27 cellular contexts compared by ENCODE assay signal in genomic region chr14:105496831-105497591, GRCh38. TPM values are rescaled to one million over a fixed set of nuclear protein-coding genes. Genes with fewer than 3 reads are reported as not detected.
A peak's percentile ranks its signal among the peaks of the same experiment; 100 is the strongest.
DNase-seq lines count a peak whose midpoint lies in the region; ATAC-seq, FAIRE-seq and TF ChIP-seq lines count a peak whose summit lies in the region.
"Had no signal": no experiment of that assay in that cellular context is flagged by ENCODE, and none has a peak within 500 bp of the region (broad histone marks: within the 10 kb centered on the region; RNA-seq: fewer than 3 reads in every experiment).

No MANE protein-coding gene starts in this region.

- BruUV-seq in K562 (replicated peaks; lab: Mats Ljungman, UMichigan): no TSS peak

- no peaks in the 10 kb centered on the region for H3K9me1 ChIP-seq in K562 (ENCODE audit: control insufficient read depth, insufficient read depth, low read length)

- TF ChIP-seq EP300 in K562 (IDR thresholded peaks at IDR 0.05; ENCODE audit: low read length): no peak

- no peak for FAIRE-seq in K562 (lab: Jason Lieb, UNC)

- 77% methylated on average over 13 of the region's 32 CpGs for WGBS in K562 (ENCODE audit: insufficient coverage, low coverage, missing lambda C conversion rate)

- TF ChIP-seq CTCF in K562 (IDR thresholded peaks at IDR 0.05 in 2 of 3, conservative IDR thresholded peaks at IDR 0.05 in 1 of 3; ENCODE audit: insufficient read depth in 2 of 3, low read depth in 1 of 3, low read length in 3 of 3) (no peak), lower lobe of right lung (IDR thresholded peaks at IDR 0.05) (no peak)

- no peak overlapping the region for H3K4me3 ChIP-seq in K562
- H3K4me3 ChIP-seq in lower lobe of right lung: no peak overlapping the region
- H3K4me3 ChIP-seq: BLaER1 treated with 17β-estradiol and CSF1 and Interleukin-3, amounts not matched to agents 10 nM and 100 nM; breast epithelium; colonic mucosa; gastroesophageal sphincter; testis had no signal

- no peak overlapping the region for H2AFZ ChIP-seq in K562 (ENCODE audit: low read depth, low read length)

- TF ChIP-seq POLR2A in K562 (conservative IDR thresholded peaks at IDR 0.05): no peak

- POLR2A ChIA-PET in K562 (lab: Yijun Ruan, JAX): no interaction called here
- POLR2A ChIA-PET in activated CD4-positive, alpha-beta memory T cell treated with anti-CD3 and anti-CD28 coated beads for 36 hours (lab: Charles Lee): no interaction called here

- no peak overlapping the region; a peak in 1 of 4 replicates for H3K9ac ChIP-seq in K562 (ENCODE audit: insufficient read depth in 1 of 2, low read depth in 2 of 2, low read length in 2 of 2)

- H3K36me3 ChIP-seq in K562 (ENCODE audit: control insufficient read depth, insufficient read depth, low read length): peaks cover 2% of the 10 kb centered on the region; the same call in 1 of the 3 replicates
- peaks cover 14% of the 10 kb centered on the region for H3K36me3 ChIP-seq in lower lobe of right lung
- H3K36me3 ChIP-seq: breast epithelium, colonic mucosa had no signal

- no peak for TF ChIP-seq RAD21 in K562 (CRISPR knock-in tag; conservative IDR thresholded peaks at IDR 0.05 in 1 of 2, IDR thresholded peaks at IDR 0.05 in 1 of 2)

- H3K27ac ChIP-seq in K562 (ENCODE audit: extremely low read depth, low read depth, low read length): no peak overlapping the region
- H3K27ac ChIP-seq in lower lobe of right lung: no peak overlapping the region
- H3K27ac ChIP-seq: BLaER1 treated with 17β-estradiol and CSF1 and Interleukin-3, amounts not matched to agents 10 nM and 100 nM; colonic mucosa; gastroesophageal sphincter; testis had no signal

- peaks cover 3% of the 10 kb centered on the region for H4K20me1 ChIP-seq in K562 (replicated peaks; ENCODE audit: control insufficient read depth, insufficient read depth, low read length)

- peaks cover 7% of the 10 kb centered on the region for H3K4me1 Mint-ChIP-seq in activated naive CD4-positive, alpha-beta T cell treated with anti-CD3 and anti-CD28 coated beads, Interleukin-2, amount 10 ng/mL, durations not matched to agents 7 days and 5 days
- peaks cover 2% of the 10 kb centered on the region for H3K4me1 Mint-ChIP-seq in activated T-helper 2 cell treated with anti-CD3 and anti-CD28 coated beads, Interferon-gamma antibody, Interleukin-2, Interleukin-4, amounts not matched to agents 10 μg/mL and 5 μg/mL and 100 μg/mL, durations not matched to agents 14 hours and 24 hours and 36 hours (ENCODE audit: low read depth)
- H3K4me1 Mint-ChIP-seq in activated CD4-positive, alpha-beta memory T cell treated with anti-CD3 and anti-CD28 coated beads for 36 hours (ENCODE audit: low read depth): peaks cover 2% of the 10 kb centered on the region

- DNase-seq in left ventricle myocardium superior: peak; percentile 28
- DNase-seq in cardiac septum (ENCODE audit: low spot score): no peak
- no peak for DNase-seq in K562 (ENCODE audit: extremely low read depth in 1 of 4, low spot score in 3 of 4)
- peak; percentile 44 for DNase-seq in lower lobe of right lung
- no peak for DNase-seq in activated naive CD4-positive, alpha-beta T cell treated with anti-CD3 and anti-CD28 coated beads, Interleukin-2, amount 10 ng/mL, durations not matched to agents 7 days and 5 days
- no peak for DNase-seq in activated T-helper 2 cell treated with anti-CD3 and anti-CD28 coated beads, Interferon-gamma antibody, Interleukin-2, Interleukin-4, amounts not matched to agents 10 μg/mL and 5 μg/mL and 100 μg/mL, durations not matched to agents 14 hours and 24 hours and 36 hours (ENCODE audit: low spot score)
- no peak for DNase-seq in activated CD4-positive, alpha-beta memory T cell treated with anti-CD3 and anti-CD28 coated beads for 36 hours
- DNase-seq: activated CD8-positive, alpha-beta T cell treated with anti-CD3 and anti-CD28 coated beads, Interleukin-2, amount 10 ng/mL, durations not matched to agents 7 days and 5 days; activated naive CD4-positive, alpha-beta T cell treated with anti-CD3 and anti-CD28 coated beads for 36 hours; amniotic stem cell; colonic mucosa; hypothalamus; IMR-90; mammary epithelial cell; NCI-H1105; NCI-H2029; NCI-H2227 treated with DMSO at 0.1 percent for 48 hours; stimulated activated CD4-positive, alpha-beta T cell treated with anti-CD3 and anti-CD28 coated beads, Interleukin-2, amount 100 ng/mL, for 48 hours; T-helper 9 cell; testis had no signal

- no peak overlapping the region for H3K4me3 Mint-ChIP-seq in activated naive CD4-positive, alpha-beta T cell treated with anti-CD3 and anti-CD28 coated beads, Interleukin-2, amount 10 ng/mL, durations not matched to agents 7 days and 5 days
- no peak overlapping the region for H3K4me3 Mint-ChIP-seq in activated T-helper 2 cell treated with anti-CD3 and anti-CD28 coated beads, Interferon-gamma antibody, Interleukin-2, Interleukin-4, amounts not matched to agents 10 μg/mL and 5 μg/mL and 100 μg/mL, durations not matched to agents 14 hours and 24 hours and 36 hours (ENCODE audit: low read depth)
- H3K4me3 Mint-ChIP-seq in activated CD4-positive, alpha-beta memory T cell treated with anti-CD3 and anti-CD28 coated beads for 36 hours: no peak overlapping the region
- H3K4me3 Mint-ChIP-seq: activated CD8-positive, alpha-beta T cell treated with anti-CD3 and anti-CD28 coated beads, Interleukin-2, amount 10 ng/mL, durations not matched to agents 7 days and 5 days; activated naive CD4-positive, alpha-beta T cell treated with anti-CD3 and anti-CD28 coated beads for 36 hours; activated T-cell treated with anti-CD3 and anti-CD28 coated beads, Interleukin-2, amount 50 U/mL, for 24 hours; stimulated activated memory B cell treated with anti-CD40 and anti-IgM and Interleukin-4, amounts not matched to agents 10 μg/mL and 1 μg/mL and 100 μg/mL, for 72 hours had no signal

- no peaks in the 10 kb centered on the region for H3K9me3 ChIP-seq in K562 (replicated peaks; ENCODE audit: control insufficient read depth, insufficient read depth, low read depth, low read length)
- H3K9me3 ChIP-seq in lower lobe of right lung: no peaks in the 10 kb centered on the region
- H3K9me3 ChIP-seq: BLaER1 treated with 17β-estradiol and CSF1 and Interleukin-3, amounts not matched to agents 10 nM and 100 nM; breast epithelium; colonic mucosa; gastroesophageal sphincter; testis had no signal

- H3K79me2 ChIP-seq in K562 (ENCODE audit: control insufficient read depth, insufficient read depth, low read length): peaks cover 2% of the 10 kb centered on the region; the same call in 2 of the 3 replicates

- H3K4me2 ChIP-seq in K562 (ENCODE audit: insufficient read depth, low read length): no peak overlapping the region
- H3K4me2 ChIP-seq: BLaER1 treated with 17β-estradiol and CSF1 and Interleukin-3, amounts not matched to agents 10 nM and 100 nM had no signal

- no peak overlapping the region for H3K27ac Mint-ChIP-seq in activated naive CD4-positive, alpha-beta T cell treated with anti-CD3 and anti-CD28 coated beads, Interleukin-2, amount 10 ng/mL, durations not matched to agents 7 days and 5 days
- H3K27ac Mint-ChIP-seq in activated T-helper 2 cell treated with anti-CD3 and anti-CD28 coated beads, Interferon-gamma antibody, Interleukin-2, Interleukin-4, amounts not matched to agents 10 μg/mL and 5 μg/mL and 100 μg/mL, durations not matched to agents 14 hours and 24 hours and 36 hours: no peak overlapping the region
- H3K27ac Mint-ChIP-seq in activated CD4-positive, alpha-beta memory T cell treated with anti-CD3 and anti-CD28 coated beads for 36 hours: no peak overlapping the region
- H3K27ac Mint-ChIP-seq: activated CD8-positive, alpha-beta T cell treated with anti-CD3 and anti-CD28 coated beads, Interleukin-2, amount 10 ng/mL, durations not matched to agents 7 days and 5 days; activated naive CD4-positive, alpha-beta T cell treated with anti-CD3 and anti-CD28 coated beads for 36 hours; stimulated activated memory B cell treated with anti-CD40 and anti-IgM and Interleukin-4, amounts not matched to agents 10 μg/mL and 1 μg/mL and 100 μg/mL, for 72 hours had no signal

- CTCF ChIA-PET in K562 (lab: Yijun Ruan, JAX; ENCODE audit: low intra/inter-chr PET ratio): no interaction called here
- CTCF ChIA-PET in activated naive CD4-positive, alpha-beta T cell treated with anti-CD3 and anti-CD28 coated beads, Interleukin-2, amount 10 ng/mL, durations not matched to agents 7 days and 5 days (lab: Charles Lee): no interaction called here
- CTCF ChIA-PET in activated CD4-positive, alpha-beta memory T cell treated with anti-CD3 and anti-CD28 coated beads for 36 hours (lab: Charles Lee): interaction anchor here (1.3 kb wide), 1 partner anchor 17 kb away, joined by 4 read pairs; no protein-coding TSS in a partner anchor

- intact Hi-C loops in left ventricle myocardium superior (cut with micrococcal nuclease) (no loop called here), cardiac septum (cut with DNase I) (no loop called here), K562 (cut with micrococcal nuclease) (no loop called here), lower lobe of right lung (cut with DNase I) (no loop called here)
- intact Hi-C loops in activated T-helper 2 cell treated with anti-CD3 and anti-CD28 coated beads, Interferon-gamma antibody, Interleukin-2, Interleukin-4, amounts not matched to agents 10 μg/mL and 5 μg/mL and 100 μg/mL, durations not matched to agents 14 hours and 24 hours and 36 hours (cut with micrococcal nuclease): no loop called here
- intact Hi-C loops in activated CD4-positive, alpha-beta memory T cell treated with anti-CD3 and anti-CD28 coated beads for 36 hours (cut with micrococcal nuclease): no loop called here

- in situ Hi-C loops in K562 (cut with MboI): no loop called here

- H3K4me1 ChIP-seq in K562 (replicated peaks in 1 of 2; ENCODE audit: control insufficient read depth in 2 of 2, insufficient read depth in 2 of 2, low read length in 2 of 2): peaks cover 0 to 73% of the 10 kb centered on the region in 2 experiments; a peak in 3 of 5 replicates
- no peaks in the 10 kb centered on the region for H3K4me1 ChIP-seq in lower lobe of right lung
- H3K4me1 ChIP-seq: colonic mucosa had no signal

- H3K9me3 Mint-ChIP-seq in activated naive CD4-positive, alpha-beta T cell treated with anti-CD3 and anti-CD28 coated beads, Interleukin-2, amount 10 ng/mL, durations not matched to agents 7 days and 5 days: no peaks in the 10 kb centered on the region
- H3K9me3 Mint-ChIP-seq in activated T-helper 2 cell treated with anti-CD3 and anti-CD28 coated beads, Interferon-gamma antibody, Interleukin-2, Interleukin-4, amounts not matched to agents 10 μg/mL and 5 μg/mL and 100 μg/mL, durations not matched to agents 14 hours and 24 hours and 36 hours: no peaks in the 10 kb centered on the region
- no peaks in the 10 kb centered on the region for H3K9me3 Mint-ChIP-seq in activated CD4-positive, alpha-beta memory T cell treated with anti-CD3 and anti-CD28 coated beads for 36 hours
- H3K9me3 Mint-ChIP-seq: activated naive CD4-positive, alpha-beta T cell treated with anti-CD3 and anti-CD28 coated beads for 36 hours; activated T-cell treated with anti-CD3 and anti-CD28 coated beads, Interleukin-2, amount 50 U/mL, for 24 hours; stimulated activated memory B cell treated with anti-CD40 and anti-IgM and Interleukin-4, amounts not matched to agents 10 μg/mL and 1 μg/mL and 100 μg/mL, for 72 hours had no signal

- no peaks in the 10 kb centered on the region for H3K27me3 ChIP-seq in K562 (ENCODE audit: control insufficient read depth in 2 of 2, insufficient read depth in 2 of 2, low read length in 2 of 2)
- no peaks in the 10 kb centered on the region for H3K27me3 ChIP-seq in lower lobe of right lung (ENCODE audit: low read depth)
- H3K27me3 ChIP-seq: BLaER1 treated with 17β-estradiol and CSF1 and Interleukin-3, amounts not matched to agents 10 nM and 100 nM; breast epithelium; colonic mucosa; gastroesophageal sphincter; testis had no signal

- no peaks in the 10 kb centered on the region for H3K27me3 Mint-ChIP-seq in activated naive CD4-positive, alpha-beta T cell treated with anti-CD3 and anti-CD28 coated beads, Interleukin-2, amount 10 ng/mL, durations not matched to agents 7 days and 5 days
- H3K27me3 Mint-ChIP-seq in activated T-helper 2 cell treated with anti-CD3 and anti-CD28 coated beads, Interferon-gamma antibody, Interleukin-2, Interleukin-4, amounts not matched to agents 10 μg/mL and 5 μg/mL and 100 μg/mL, durations not matched to agents 14 hours and 24 hours and 36 hours (ENCODE audit: low read depth): no peaks in the 10 kb centered on the region
- no peaks in the 10 kb centered on the region for H3K27me3 Mint-ChIP-seq in activated CD4-positive, alpha-beta memory T cell treated with anti-CD3 and anti-CD28 coated beads for 36 hours
- H3K27me3 Mint-ChIP-seq: activated T-cell treated with anti-CD3 and anti-CD28 coated beads, Interleukin-2, amount 50 U/mL, for 24 hours; stimulated activated memory B cell treated with anti-CD40 and anti-IgM and Interleukin-4, amounts not matched to agents 10 μg/mL and 1 μg/mL and 100 μg/mL, for 72 hours had no signal

- no peak for ATAC-seq in left ventricle myocardium superior
- ATAC-seq in K562: no peak
- ATAC-seq in lower lobe of right lung: no peak
- ATAC-seq in GM21447 (IDR thresholded peaks at IDR 0.05; ENCODE audit: unreplicated experiment): no peak
- ATAC-seq: activated CD8-positive, alpha-beta T cell treated with anti-CD3 and anti-CD28 coated beads, Interleukin-2, amount 10 ng/mL, durations not matched to agents 7 days and 5 days; gastroesophageal sphincter; stimulated activated memory B cell treated with anti-CD40 and anti-IgM and Interleukin-4, amounts not matched to agents 10 μg/mL and 1 μg/mL and 100 μg/mL, for 72 hours had no signal

- H3K36me3 Mint-ChIP-seq in activated naive CD4-positive, alpha-beta T cell treated with anti-CD3 and anti-CD28 coated beads, Interleukin-2, amount 10 ng/mL, durations not matched to agents 7 days and 5 days: no peaks in the 10 kb centered on the region
- no peaks in the 10 kb centered on the region for H3K36me3 Mint-ChIP-seq in activated T-helper 2 cell treated with anti-CD3 and anti-CD28 coated beads, Interferon-gamma antibody, Interleukin-2, Interleukin-4, amounts not matched to agents 10 μg/mL and 5 μg/mL and 100 μg/mL, durations not matched to agents 14 hours and 24 hours and 36 hours (ENCODE audit: low read depth)
- no peaks in the 10 kb centered on the region for H3K36me3 Mint-ChIP-seq in activated CD4-positive, alpha-beta memory T cell treated with anti-CD3 and anti-CD28 coated beads for 36 hours

RNA-seq across cellular contexts. Expression of gene TEDC1, which starts 6.0 kb away (rescaled TPM):
- total RNA-seq in left ventricle myocardium superior (5.1 TPM), cardiac septum (3.8 TPM), K562 (2014; rRNA removed) (26.4 and 28.3 TPM in 2 replicates), K562 (2014; rRNA removed; fragmentation: Illumina TruSeq; extraction: Trizol) (0.64 and 0.84 TPM in 2 replicates), K562 (2015; rRNA removed; fragmentation: Illumina TruSeq; extraction: Trizol) (6.6 and 8.8 TPM in 2 replicates), K562 (2021) (20.1 and 25.7 TPM in 2 replicates), lower lobe of right lung (10.6 TPM)
- total RNA-seq in K562 (2011; cell fraction: chromatin; rRNA removed; ENCODE audit: low replicate concordance): 5.0 and 22.4 TPM in 2 replicates
- 19.2 and 23.0 TPM in 2 replicates for total RNA-seq in K562 (2011; cell fraction: nucleolus; rRNA removed)
- total RNA-seq in K562 (2011; cell fraction: nucleoplasm; rRNA removed): 7.6 and 10.1 TPM in 2 replicates
- polyA plus RNA-seq in K562 (2011; rRNA removed) (5.9 and 6.6 TPM in 2 replicates), K562 (2014; fragmentation: Illumina TruSeq; extraction: Trizol) (1.2 and 6.8 TPM in 2 replicates), K562 (2014; fragmentation: Nextera tagmentation; extraction: Ambion mirVana) (under 1 TPM; 0.21 to 0.25 TPM), K562 (2014; rRNA removed) (18.9 and 19.4 TPM in 2 replicates)
- 7.3 and 21.3 TPM in 2 replicates for polyA plus RNA-seq in K562 (2011; cell fraction: cytosol; rRNA removed)
- polyA plus RNA-seq in K562 (2011; cell fraction: nucleus; rRNA removed): 19.1 and 36.6 TPM in 2 replicates
- polyA plus RNA-seq in K562 (2012): 12.3 and 15.1 TPM in 2 replicates
- 0.99 and 1.6 TPM in 2 replicates for polyA minus RNA-seq in K562 (2011; rRNA and poly(A)+ RNA removed)
- 7.5 and 8.6 TPM in 2 replicates for polyA minus RNA-seq in K562 (2011; cell fraction: cytosol; rRNA and poly(A)+ RNA removed)
- 10.3 and 11.8 TPM in 2 replicates for polyA minus RNA-seq in K562 (2011; cell fraction: nucleus; rRNA and poly(A)+ RNA removed)
- 38.2 and 42.6 TPM in 2 replicates for total RNA-seq in activated T-helper 2 cell treated with anti-CD3 and anti-CD28 coated beads, Interferon-gamma antibody, Interleukin-2, Interleukin-4, amounts not matched to agents 10 μg/mL and 5 μg/mL and 100 μg/mL, durations not matched to agents 14 hours and 24 hours and 36 hours
- total RNA-seq in activated CD4-positive, alpha-beta memory T cell treated with anti-CD3 and anti-CD28 coated beads for 36 hours: 10 to 100 TPM; 40.2 to 44.8 TPM

RNA-seq across cellular contexts. Expression of gene CRIP1, which starts 10.3 kb away (rescaled TPM):
- total RNA-seq in left ventricle myocardium superior (59.4 TPM), cardiac septum (68.2 TPM), K562 (2014; rRNA removed) (not detected in 2 replicates), K562 (2014; rRNA removed; fragmentation: Illumina TruSeq; extraction: Trizol) (not detected in 2 replicates), K562 (2015; rRNA removed; fragmentation: Illumina TruSeq; extraction: Trizol) (not detected in 2 replicates), K562 (2021) (0.58 and 0.98 TPM in 2 replicates), lower lobe of right lung (237 TPM)
- total RNA-seq in K562 (2011; cell fraction: chromatin; rRNA removed; ENCODE audit: low replicate concordance): not detected in 2 replicates
- not detected in 2 replicates for total RNA-seq in K562 (2011; cell fraction: nucleolus; rRNA removed)
- total RNA-seq in K562 (2011; cell fraction: nucleoplasm; rRNA removed): 0.29 TPM in 1 of 2 replicates, not detected in the other
- polyA plus RNA-seq in K562 (2011; rRNA removed) (0.14 and 0.23 TPM in 2 replicates), K562 (2014; fragmentation: Illumina TruSeq; extraction: Trizol) (not detected in 2 replicates), K562 (2014; fragmentation: Nextera tagmentation; extraction: Ambion mirVana) (not detected), K562 (2014; rRNA removed) (0.11 TPM in 1 of 2 replicates, not detected in the other)
- 0.31 and 0.46 TPM in 2 replicates for polyA plus RNA-seq in K562 (2011; cell fraction: cytosol; rRNA removed)
- 0.21 and 1.1 TPM in 2 replicates for polyA plus RNA-seq in K562 (2011; cell fraction: nucleus; rRNA removed)
- polyA plus RNA-seq in K562 (2012): 0.72 TPM in 1 of 2 replicates, not detected in the other
- not detected in 2 replicates for polyA minus RNA-seq in K562 (2011; rRNA and poly(A)+ RNA removed)
- polyA minus RNA-seq in K562 (2011; cell fraction: cytosol; rRNA and poly(A)+ RNA removed): 3.2 and 9.9 TPM in 2 replicates
- 0.78 and 1.5 TPM in 2 replicates for polyA minus RNA-seq in K562 (2011; cell fraction: nucleus; rRNA and poly(A)+ RNA removed)
- total RNA-seq in activated T-helper 2 cell treated with anti-CD3 and anti-CD28 coated beads, Interferon-gamma antibody, Interleukin-2, Interleukin-4, amounts not matched to agents 10 μg/mL and 5 μg/mL and 100 μg/mL, durations not matched to agents 14 hours and 24 hours and 36 hours: 156 and 185 TPM in 2 replicates
- total RNA-seq in activated CD4-positive, alpha-beta memory T cell treated with anti-CD3 and anti-CD28 coated beads for 36 hours: 100 to 1,000 TPM; 390 to 397 TPM
- total RNA-seq: IMR-90, M059J had no signal

RNA-seq across cellular contexts. Expression of gene CRIP2, which starts 22.4 kb away (rescaled TPM):
- total RNA-seq in left ventricle myocardium superior: 1,036 TPM
- total RNA-seq in cardiac septum: 918 TPM
- 2.6 TPM in 1 of 2 replicates, not detected in the other for total RNA-seq in K562 (2011; cell fraction: chromatin; rRNA removed; ENCODE audit: low replicate concordance)
- total RNA-seq in K562 (2011; cell fraction: nucleolus; rRNA removed): 0.53 and 1.7 TPM in 2 replicates
- 1.2 and 1.5 TPM in 2 replicates for total RNA-seq in K562 (2011; cell fraction: nucleoplasm; rRNA removed)
- 1.7 and 2.0 TPM in 2 replicates for total RNA-seq in K562 (2014; rRNA removed)
- not detected in 2 replicates for total RNA-seq in K562 (2014; rRNA removed; fragmentation: Illumina TruSeq; extraction: Trizol)
- total RNA-seq in K562 (2015; rRNA removed; fragmentation: Illumina TruSeq; extraction: Trizol): 0.33 and 0.34 TPM in 2 replicates
- 1.2 and 1.7 TPM in 2 replicates for total RNA-seq in K562 (2021)
- polyA plus RNA-seq in K562 (2011; rRNA removed): 1.0 and 2.2 TPM in 2 replicates
- 4.4 and 9.0 TPM in 2 replicates for polyA plus RNA-seq in K562 (2011; cell fraction: cytosol; rRNA removed)
- 4.8 and 11.0 TPM in 2 replicates for polyA plus RNA-seq in K562 (2011; cell fraction: nucleus; rRNA removed)
- polyA plus RNA-seq in K562 (2012): 1.4 and 1.9 TPM in 2 replicates
- 0.18 and 0.51 TPM in 2 replicates for polyA plus RNA-seq in K562 (2014; fragmentation: Illumina TruSeq; extraction: Trizol)
- under 1 TPM; 0.25 to 0.27 TPM for polyA plus RNA-seq in K562 (2014; fragmentation: Nextera tagmentation; extraction: Ambion mirVana)
- 0.16 and 1.2 TPM in 2 replicates for polyA plus RNA-seq in K562 (2014; rRNA removed)
- 0.39 TPM in 1 of 2 replicates, not detected in the other for polyA minus RNA-seq in K562 (2011; rRNA and poly(A)+ RNA removed)
- 1.2 and 2.0 TPM in 2 replicates for polyA minus RNA-seq in K562 (2011; cell fraction: cytosol; rRNA and poly(A)+ RNA removed)
- 0.67 and 0.94 TPM in 2 replicates for polyA minus RNA-seq in K562 (2011; cell fraction: nucleus; rRNA and poly(A)+ RNA removed)
- total RNA-seq in lower lobe of right lung: 143 TPM
- 0.16 and 0.55 TPM in 2 replicates for total RNA-seq in activated T-helper 2 cell treated with anti-CD3 and anti-CD28 coated beads, Interferon-gamma antibody, Interleukin-2, Interleukin-4, amounts not matched to agents 10 μg/mL and 5 μg/mL and 100 μg/mL, durations not matched to agents 14 hours and 24 hours and 36 hours
- total RNA-seq in activated CD4-positive, alpha-beta memory T cell treated with anti-CD3 and anti-CD28 coated beads for 36 hours: 1 to 10 TPM; 2.7 to 2.8 TPM
- total RNA-seq: activated naive CD4-positive, alpha-beta T cell treated with anti-CD3 and anti-CD28 coated beads for 36 hours had no signal

RNA-seq across cellular contexts. Expression of gene TMEM121, which starts 29.4 kb away (rescaled TPM):
- total RNA-seq in left ventricle myocardium superior: 4.0 TPM
- total RNA-seq in cardiac septum: 1.3 TPM
- total RNA-seq in K562 (2011; cell fraction: chromatin; rRNA removed; ENCODE audit: low replicate concordance): not detected in 2 replicates
- total RNA-seq in K562 (2011; cell fraction: nucleolus; rRNA removed): 0.39 TPM in 1 of 2 replicates, not detected in the other
- total RNA-seq in K562 (2011; cell fraction: nucleoplasm; rRNA removed): not detected in 2 replicates
- total RNA-seq in K562 (2014; rRNA removed): 0.36 TPM in 1 of 2 replicates, not detected in the other
- not detected in 2 replicates for total RNA-seq in K562 (2014; rRNA removed; fragmentation: Illumina TruSeq; extraction: Trizol)
- total RNA-seq in K562 (2015; rRNA removed; fragmentation: Illumina TruSeq; extraction: Trizol): not detected in 2 replicates
- total RNA-seq in K562 (2021): 0.31 TPM in 1 of 2 replicates, not detected in the other
- 0.09 TPM in 1 of 2 replicates, not detected in the other for polyA plus RNA-seq in K562 (2011; rRNA removed)
- 0.04 and 0.55 TPM in 2 replicates for polyA plus RNA-seq in K562 (2011; cell fraction: cytosol; rRNA removed)
- polyA plus RNA-seq in K562 (2011; cell fraction: nucleus; rRNA removed): 0.13 TPM in 1 of 2 replicates, not detected in the other
- 0.12 TPM in 1 of 2 replicates, not detected in the other for polyA plus RNA-seq in K562 (2012)
- polyA plus RNA-seq in K562 (2014; fragmentation: Illumina TruSeq; extraction: Trizol): not detected in 2 replicates
- polyA plus RNA-seq in K562 (2014; fragmentation: Nextera tagmentation; extraction: Ambion mirVana): not detected
- polyA plus RNA-seq in K562 (2014; rRNA removed): not detected in 2 replicates
- polyA minus RNA-seq in K562 (2011; rRNA and poly(A)+ RNA removed): not detected in 2 replicates
- polyA minus RNA-seq in K562 (2011; cell fraction: cytosol; rRNA and poly(A)+ RNA removed): not detected in 2 replicates
- 0.33 and 0.40 TPM in 2 replicates for polyA minus RNA-seq in K562 (2011; cell fraction: nucleus; rRNA and poly(A)+ RNA removed)
- 3.0 TPM for total RNA-seq in lower lobe of right lung
- total RNA-seq in activated T-helper 2 cell treated with anti-CD3 and anti-CD28 coated beads, Interferon-gamma antibody, Interleukin-2, Interleukin-4, amounts not matched to agents 10 μg/mL and 5 μg/mL and 100 μg/mL, durations not matched to agents 14 hours and 24 hours and 36 hours: 8.2 and 9.6 TPM in 2 replicates
- total RNA-seq in activated CD4-positive, alpha-beta memory T cell treated with anti-CD3 and anti-CD28 coated beads for 36 hours: 10 to 100 TPM in 1 of 2 experiments, 1 to 10 TPM in 1; 9.7 to 10.2 TPM

Comparison
In these comparisons a context has a peak if more than half of its experiments do, and no peak if none do; other contexts are left out.
1. DNase-seq: peak in left ventricle myocardium superior (single experiment) and lower lobe of right lung (single experiment); none in cardiac septum (single experiment), K562 (0 of 4), activated naive CD4-positive, alpha-beta T cell treated with anti-CD3 and anti-CD28 coated beads, Interleukin-2, amount 10 ng/mL, durations not matched to agents 7 days and 5 days (single experiment), activated T-helper 2 cell treated with anti-CD3 and anti-CD28 coated beads, Interferon-gamma antibody, Interleukin-2, Interleukin-4, amounts not matched to agents 10 μg/mL and 5 μg/mL and 100 μg/mL, durations not matched to agents 14 hours and 24 hours and 36 hours (single experiment) and activated CD4-positive, alpha-beta memory T cell treated with anti-CD3 and anti-CD28 coated beads for 36 hours (single experiment).
2. RNA of gene CRIP1, which starts 10.3 kb away (total RNA-seq): 390 to 397 TPM in activated CD4-positive, alpha-beta memory T cell treated with anti-CD3 and anti-CD28 coated beads for 36 hours, 237 TPM in lower lobe of right lung (single experiment), 156 to 185 TPM in activated T-helper 2 cell treated with anti-CD3 and anti-CD28 coated beads, Interferon-gamma antibody, Interleukin-2, Interleukin-4, amounts not matched to agents 10 μg/mL and 5 μg/mL and 100 μg/mL, durations not matched to agents 14 hours and 24 hours and 36 hours, 68.2 TPM in cardiac septum (single experiment) and 59.4 TPM in left ventricle myocardium superior (single experiment); 0.29 to 0.98 TPM in K562; every median in the first group is over 10 times any median in the second.
3. RNA of gene CRIP2, which starts 22.4 kb away (total RNA-seq): 1,036 TPM in left ventricle myocardium superior (single experiment), 918 TPM in cardiac septum (single experiment) and 143 TPM in lower lobe of right lung (single experiment); 2.7 to 2.8 TPM in activated CD4-positive, alpha-beta memory T cell treated with anti-CD3 and anti-CD28 coated beads for 36 hours, 0.33 to 2.6 TPM in K562 and 0.16 to 0.55 TPM in activated T-helper 2 cell treated with anti-CD3 and anti-CD28 coated beads, Interferon-gamma antibody, Interleukin-2, Interleukin-4, amounts not matched to agents 10 μg/mL and 5 μg/mL and 100 μg/mL, durations not matched to agents 14 hours and 24 hours and 36 hours; every median in the first group is over 10 times any median in the second.